Comparison of ENCODE assay signal across 8 cellular contexts in genomic region chr17:18314059-18314730, GRCh38. TPM values are rescaled to one million over a fixed set of nuclear protein-coding genes. Genes with fewer than 3 reads are reported as not detected.
DNase-seq lines count a peak whose midpoint lies in the region; ATAC-seq and TF ChIP-seq lines count a peak whose summit lies in the region.

No MANE protein-coding gene starts in this region.

- H3K4me3 Mint-ChIP-seq in activated B cell treated with CpG ODN at 0.5 μM for 24 hours: peak overlapping the region; percentile 100

- H3K27ac Mint-ChIP-seq in activated B cell treated with CpG ODN at 0.5 μM for 24 hours: peak overlapping the region; percentile 100

- ATAC-seq in HG03095 (IDR thresholded peaks at IDR 0.05; ENCODE audit: unreplicated experiment): peak; percentile 10
- no peak for ATAC-seq in activated B cell treated with CpG ODN at 0.5 μM for 24 hours (ENCODE audit: low read depth)
- no peak for ATAC-seq in foreskin keratinocyte

- H3K27ac ChIP-seq in foreskin keratinocyte: peak overlapping the region; percentile 28

- H3K27me3 ChIP-seq in foreskin keratinocyte: no peaks in the 10 kb centered on the region

- peaks cover 70% of the 10 kb centered on the region for H3K4me1 Mint-ChIP-seq in activated B cell treated with CpG ODN at 0.5 μM for 24 hours

- no peak for TF ChIP-seq CTCF in activated B cell treated with CpG ODN at 0.5 μM for 24 hours (IDR thresholded peaks at IDR 0.05)
- no peak for TF ChIP-seq CTCF in foreskin keratinocyte (conservative IDR thresholded peaks at IDR 0.05)
- no peak for TF ChIP-seq CTCF in GM13977 (IDR thresholded peaks at IDR 0.05; ENCODE audit: extremely low read depth, insufficient read depth, missing control alignments)

- H3K27me3 Mint-ChIP-seq in activated B cell treated with CpG ODN at 0.5 μM for 24 hours: no peaks in the 10 kb centered on the region

- intact Hi-C loops in activated B cell treated with CpG ODN at 0.5 μM for 24 hours (cut with micrococcal nuclease): loop anchor here (1.0 to 10.0 kb wide), 3 partner anchors 11 to 159 kb away; partner anchors contain the start of gene SHMT1

- H3K4me1 ChIP-seq in foreskin keratinocyte: no peaks in the 10 kb centered on the region

- DNase-seq in DMS 273 (lab: John Stamatoyannopoulos, UW; ENCODE audit: unreplicated experiment) (peak; percentile 70), DMS 273 treated with DMSO at 0.1 percent for 48 hours (lab: John Stamatoyannopoulos, UW) (no peak), activated B cell treated with CpG ODN at 0.5 μM for 24 hours (no peak), foreskin keratinocyte (peak; percentile 7 to 29), pons (ENCODE audit: low spot score) (peak; percentile 14), GM13977 (ENCODE audit: low spot score) (no peak), mucosa of gallbladder (ENCODE audit: low spot score) (no peak)

- H3K36me3 Mint-ChIP-seq in activated B cell treated with CpG ODN at 0.5 μM for 24 hours (ENCODE audit: low read depth): peaks cover 63% of the 10 kb centered on the region

- CTCF ChIA-PET in activated B cell treated with CpG ODN at 0.5 μM for 24 hours (lab: Charles Lee): no interaction called here

- in situ Hi-C loops in GM13977 (cut with MboI; ENCODE audit: low pct_unique_long_range_greater_than_20kb, low sequenced_read_pairs, unreplicated experiment): no loop called here

- H3K9me3 Mint-ChIP-seq in activated B cell treated with CpG ODN at 0.5 μM for 24 hours: no peaks in the 10 kb centered on the region

- POLR2A ChIA-PET in activated B cell treated with CpG ODN at 0.5 μM for 24 hours (lab: Charles Lee): interaction anchor here (0.5 to 1.7 kb wide), 6 partner anchors 10 to 508 kb away, joined by 3 to 10 read pairs (median 6); partner anchors contain the start of genes ALKBH5, FLII and SHMT1

RNA-seq across cellular contexts. Expression of gene TOP3A, which starts 0.6 kb away (rescaled TPM):
- total RNA-seq in activated B cell treated with CpG ODN at 0.5 μM for 24 hours (44.8 and 46.4 TPM in 2 replicates), foreskin keratinocyte (24.2 and 27.4 TPM in 2 replicates), mucosa of gallbladder (25.6 TPM)
- 11.3 and 12.6 TPM in 2 replicates for polyA plus RNA-seq in foreskin keratinocyte

RNA-seq across cellular contexts. Expression of gene SMCR8, which starts 0.9 kb away (rescaled TPM):
- 32.5 and 36.9 TPM in 2 replicates for total RNA-seq in activated B cell treated with CpG ODN at 0.5 μM for 24 hours
- total RNA-seq in foreskin keratinocyte: 14.0 and 15.5 TPM in 2 replicates
- 2.5 and 2.7 TPM in 2 replicates for polyA plus RNA-seq in foreskin keratinocyte
- total RNA-seq in mucosa of gallbladder: 19.4 TPM

RNA-seq across cellular contexts. Expression of gene SHMT1, which starts 49.2 kb away (rescaled TPM):
- 17.9 and 18.4 TPM in 2 replicates for total RNA-seq in activated B cell treated with CpG ODN at 0.5 μM for 24 hours
- total RNA-seq in foreskin keratinocyte: 41.1 and 58.5 TPM in 2 replicates
- polyA plus RNA-seq in foreskin keratinocyte: 35.2 and 48.0 TPM in 2 replicates
- total RNA-seq in mucosa of gallbladder: 28.0 TPM

RNA-seq across cellular contexts. Expression of gene MIEF2, which starts 53.7 kb away (rescaled TPM):
- total RNA-seq in activated B cell treated with CpG ODN at 0.5 μM for 24 hours: 5.6 and 8.8 TPM in 2 replicates
- 14.7 and 14.9 TPM in 2 replicates for total RNA-seq in foreskin keratinocyte
- 11.0 and 12.8 TPM in 2 replicates for polyA plus RNA-seq in foreskin keratinocyte
- 22.8 TPM for total RNA-seq in mucosa of gallbladder

RNA-seq across cellular contexts. Expression of gene FLII, which starts 55.7 kb away (rescaled TPM):
- total RNA-seq in activated B cell treated with CpG ODN at 0.5 μM for 24 hours: 291 and 301 TPM in 2 replicates
- 494 and 606 TPM in 2 replicates for total RNA-seq in foreskin keratinocyte
- polyA plus RNA-seq in foreskin keratinocyte: 551 and 619 TPM in 2 replicates
- 290 TPM for total RNA-seq in mucosa of gallbladder

Comparison
In these comparisons a context has a peak if more than half of its experiments do, and no peak if none do; other contexts are left out.
1. DNase-seq: peak in DMS 273 (single experiment), foreskin keratinocyte (2 of 2) and pons (single experiment); none in DMS 273 treated with DMSO at 0.1 percent for 48 hours (single experiment), activated B cell treated with CpG ODN at 0.5 μM for 24 hours (single experiment), GM13977 (single experiment) and mucosa of gallbladder (single experiment).